Comparison of ENCODE assay signal across 19 cellular contexts in the genomic region with DNA sequence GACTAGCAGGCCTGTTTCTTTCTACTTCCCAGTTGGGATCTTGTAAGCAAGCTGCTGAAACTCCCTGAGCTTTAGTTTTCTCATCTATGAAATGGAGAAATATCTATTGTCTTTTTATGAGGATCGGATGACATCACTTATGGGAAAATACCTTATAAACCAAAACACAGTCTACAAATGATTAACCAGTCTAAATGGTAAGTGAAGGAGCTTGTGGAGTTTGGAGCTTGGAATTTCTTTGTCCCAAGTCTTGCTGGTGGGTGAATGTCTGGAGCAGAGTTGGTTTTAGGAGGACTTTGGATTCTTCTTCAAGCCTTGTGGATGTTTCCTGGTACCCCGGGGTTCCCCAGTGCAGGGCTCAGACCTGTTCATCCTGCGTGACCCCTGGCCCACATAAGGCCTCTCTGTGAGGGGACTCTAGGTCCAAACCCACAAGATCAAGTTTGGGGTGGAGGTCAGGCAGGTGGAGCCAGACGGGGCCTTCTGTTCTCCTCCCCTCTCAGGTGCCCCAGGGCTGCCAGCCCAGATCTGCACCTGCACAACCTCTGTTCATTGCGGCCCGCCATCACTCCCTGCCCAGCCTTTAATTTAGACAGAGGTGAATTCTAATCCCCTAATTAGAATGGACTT. TPM values are rescaled to one million over a fixed set of nuclear protein-coding genes. Genes with fewer than 3 reads are reported as not detected.
DNase-seq lines count a peak whose midpoint lies in the region; ATAC-seq, FAIRE-seq and TF ChIP-seq lines count a peak whose summit lies in the region.
"Had no signal": no experiment of that assay in that cellular context is flagged by ENCODE, and none has a peak within 500 bp of the region (broad histone marks: within the 10 kb centered on the region; RNA-seq: fewer than 3 reads in every experiment).

No MANE protein-coding gene starts in this region.

- H3K9me3 ChIP-seq in CD4-positive, CD25-positive, alpha-beta regulatory T cell (ENCODE audit: control insufficient read depth in 2 of 2, low read length in 2 of 2) = no peaks in the 10 kb centered on the region
- no peaks in the 10 kb centered on the region for H3K9me3 ChIP-seq in Peyer's patch
- H3K9me3 ChIP-seq in esophagus squamous epithelium = peaks cover 0 to 9% (median 0%) of the 10 kb centered on the region in 3 donors
- no peaks in the 10 kb centered on the region for H3K9me3 ChIP-seq in pancreas
- peaks cover 0 to 8% (median 4%) of the 10 kb centered on the region in 4 donors for H3K9me3 ChIP-seq in stomach
- H3K9me3 ChIP-seq: gastrocnemius medialis, neutrophil had no signal

- intact Hi-C loops in esophagus squamous epithelium (cut with DNase I) = no loop called here
- intact Hi-C loops in pancreas (cut with DNase I) = no loop called here
- intact Hi-C loops in stomach (cut with DNase I; ENCODE audit: low total_unique reads) = no loop called here

- TF ChIP-seq EP300 in stomach (IDR thresholded peaks at IDR 0.05) = no peak

- H3K36me3 ChIP-seq in CD4-positive, CD25-positive, alpha-beta regulatory T cell (ENCODE audit: control insufficient read depth, insufficient read depth, low read length) = no peaks in the 10 kb centered on the region
- H3K36me3 ChIP-seq in Peyer's patch (no peaks in the 10 kb centered on the region), esophagus squamous epithelium (no peaks in the 10 kb centered on the region), pancreas (no peaks in the 10 kb centered on the region), stomach (no peaks in the 10 kb centered on the region)
- H3K36me3 ChIP-seq: gastrocnemius medialis, neutrophil, uterus had no signal

- ATAC-seq in CD4-positive, CD25-positive, alpha-beta regulatory T cell (ENCODE audit: low read depth in 2 of 2) = no peak
- ATAC-seq in pancreas (peak in 3 of 4 donors; percentile 26 to 62 (median 47)), GM19467 (IDR thresholded peaks at IDR 0.05; ENCODE audit: unreplicated experiment) (no peak)
- ATAC-seq: stimulated activated memory B cell treated with anti-CD40 and anti-IgM and Interleukin-4, amounts not matched to agents 10 μg/mL and 1 μg/mL and 100 μg/mL, for 72 hours had no signal

- H3K36me3 Mint-ChIP-seq in CD4-positive, CD25-positive, alpha-beta regulatory T cell = no peaks in the 10 kb centered on the region
- H3K36me3 Mint-ChIP-seq: stimulated activated memory B cell treated with anti-CD40 and anti-IgM and Interleukin-4, amounts not matched to agents 10 μg/mL and 1 μg/mL and 100 μg/mL, for 72 hours had no signal

- H3K27ac ChIP-seq in CD4-positive, CD25-positive, alpha-beta regulatory T cell (ENCODE audit: insufficient read depth, low read length, poor library complexity, severe bottlenecking) = no peak overlapping the region
- H3K27ac ChIP-seq in Peyer's patch (peak overlapping the region in 3 of 4 donors; percentile 63 to 85 (median 79)), esophagus squamous epithelium (peak overlapping the region; percentile 74 to 90 (median 83)), pancreas (peak overlapping the region in 2 of 4 donors; percentile 60 to 69), stomach (no peak overlapping the region)
- H3K27ac ChIP-seq: gastrocnemius medialis, HL-60, neutrophil, uterus had no signal

- DNase-seq in CD4-positive, CD25-positive, alpha-beta regulatory T cell = no peak
- DNase-seq in Peyer's patch = peak in 1 of 3 donors; percentile 56
- no peak for DNase-seq in esophagus squamous epithelium (lab: John Stamatoyannopoulos, UW)
- DNase-seq in pancreas = no peak
- no peak for DNase-seq in SIG-M5 treated with dmso at 0.1 percent for 504 hours (lab: John Stamatoyannopoulos, UW; ENCODE audit: unreplicated experiment)
- no peak for DNase-seq in GM13976 (ENCODE audit: low spot score)
- no peak for DNase-seq in stomach
- DNase-seq: activated T-cell treated with anti-CD3 and anti-CD28 coated beads, Interleukin-2, amount 50 U/mL, for 1 hour; DMS 273 treated with DMSO at 0.1 percent for 48 hours; NCI-H1436; NCI-H2227 treated with DMSO at 0.1 percent for 48 hours; SIG-M5; T1000; uterus had no signal

- H3K27ac Mint-ChIP-seq in CD4-positive, CD25-positive, alpha-beta regulatory T cell = peak overlapping the region in 2 of 3 donors; percentile 51 to 52
- H3K27ac Mint-ChIP-seq: stimulated activated memory B cell treated with anti-CD40 and anti-IgM and Interleukin-4, amounts not matched to agents 10 μg/mL and 1 μg/mL and 100 μg/mL, for 72 hours had no signal

- no peaks in the 10 kb centered on the region for H3K27me3 Mint-ChIP-seq in CD4-positive, CD25-positive, alpha-beta regulatory T cell

- no peaks in the 10 kb centered on the region for H3K4me1 Mint-ChIP-seq in CD4-positive, CD25-positive, alpha-beta regulatory T cell
- H3K4me1 Mint-ChIP-seq: stimulated activated memory B cell treated with anti-CD40 and anti-IgM and Interleukin-4, amounts not matched to agents 10 μg/mL and 1 μg/mL and 100 μg/mL, for 72 hours had no signal

- no peak for FAIRE-seq in pancreas (lab: Jason Lieb, UNC)

- no peaks in the 10 kb centered on the region for H3K27me3 ChIP-seq in CD4-positive, CD25-positive, alpha-beta regulatory T cell (ENCODE audit: control insufficient read depth, insufficient read depth, low read length)
- H3K27me3 ChIP-seq in Peyer's patch (no peaks in the 10 kb centered on the region), esophagus squamous epithelium (no peaks in the 10 kb centered on the region), pancreas (no peaks in the 10 kb centered on the region), stomach (no peaks in the 10 kb centered on the region)
- H3K27me3 ChIP-seq: gastrocnemius medialis, neutrophil, uterus had no signal

- H3K4me3 ChIP-seq in CD4-positive, CD25-positive, alpha-beta regulatory T cell (ENCODE audit: low read depth, low read length) = no peak overlapping the region
- H3K4me3 ChIP-seq in Peyer's patch (no peak overlapping the region), esophagus squamous epithelium (no peak overlapping the region), pancreas (no peak overlapping the region), stomach (no peak overlapping the region)
- H3K4me3 ChIP-seq: gastrocnemius medialis, uterus had no signal

- no peak overlapping the region for H3K4me3 Mint-ChIP-seq in CD4-positive, CD25-positive, alpha-beta regulatory T cell
- H3K4me3 Mint-ChIP-seq: stimulated activated memory B cell treated with anti-CD40 and anti-IgM and Interleukin-4, amounts not matched to agents 10 μg/mL and 1 μg/mL and 100 μg/mL, for 72 hours had no signal

- in situ Hi-C loops in GM13976 (cut with MboI; ENCODE audit: low sequenced_read_pairs, unreplicated experiment) = no loop called here

- TF ChIP-seq CTCF in Peyer's patch (IDR thresholded peaks at IDR 0.05) (no peak), esophagus squamous epithelium (IDR thresholded peaks at IDR 0.05) (no peak), pancreas (IDR thresholded peaks at IDR 0.05) (no peak), GM13976 (IDR thresholded peaks at IDR 0.05; ENCODE audit: borderline replicate concordance, control extremely low read depth, extremely low read depth, insufficient read depth, missing control alignments) (no peak), stomach (IDR thresholded peaks at IDR 0.05) (no peak)

- 71 to 91% methylated on average over 3 to 6 of the region's 6 CpGs for WGBS in esophagus squamous epithelium, 2 donors
- WGBS in pancreas, 2 donors = 82 to 85% methylated on average over 6 of the region's 6 CpGs
- 71 to 83% (median 78%) methylated on average over 5 to 6 of the region's 6 CpGs for WGBS in stomach, 5 donors

- no peaks in the 10 kb centered on the region for H3K4me1 ChIP-seq in CD4-positive, CD25-positive, alpha-beta regulatory T cell (ENCODE audit: control insufficient read depth, insufficient read depth, low read length, poor library complexity, severe bottlenecking)
- H3K4me1 ChIP-seq in Peyer's patch (peaks cover 0 to 25% (median 2%) of the 10 kb centered on the region in 4 donors), esophagus squamous epithelium (peaks cover 18 to 48% (median 31%) of the 10 kb centered on the region in 3 donors), pancreas (peaks cover 0 to 12% (median 0%) of the 10 kb centered on the region in 3 donors), stomach (peaks cover 0 to 11% (median 0%) of the 10 kb centered on the region in 4 donors)
- H3K4me1 ChIP-seq: uterus had no signal

- peaks cover 0 to 1% (median 0%) of the 10 kb centered on the region in 7 donors for H3K9me3 Mint-ChIP-seq in CD4-positive, CD25-positive, alpha-beta regulatory T cell
- H3K9me3 Mint-ChIP-seq: stimulated activated memory B cell treated with anti-CD40 and anti-IgM and Interleukin-4, amounts not matched to agents 10 μg/mL and 1 μg/mL and 100 μg/mL, for 72 hours had no signal

- TF ChIP-seq POLR2A in Peyer's patch (IDR thresholded peaks at IDR 0.05) (no peak), esophagus squamous epithelium (IDR thresholded peaks at IDR 0.05) (no peak), stomach (IDR thresholded peaks at IDR 0.05) (no peak)

RNA-seq across cellular contexts. Expression of a gene that starts 43.3 kb away (rescaled TPM):
- total RNA-seq in CD4-positive, CD25-positive, alpha-beta regulatory T cell = 195 TPM
- polyA plus RNA-seq in CD4-positive, CD25-positive, alpha-beta regulatory T cell = 1 to 10 TPM; 1.9 to 3.9 (median 2.5) TPM
- total RNA-seq in Peyer's patch = 100 to 1,000 TPM in 3 of 4 donors, 10 to 100 TPM in 1; 46.2 to 239 (median 207) TPM
- 100 to 1,000 TPM; 100 to 234 (median 144) TPM for total RNA-seq in esophagus squamous epithelium
- 10 to 100 TPM; 13.3 to 39.1 (median 27.5) TPM for total RNA-seq in pancreas
- polyA plus RNA-seq in pancreas = 10 to 100 TPM; 10.0 to 11.9 TPM
- total RNA-seq in stomach = 100 to 1,000 TPM in 3 of 5 donors, 10 to 100 TPM in 2; 50.1 to 227 (median 113) TPM
- polyA plus RNA-seq in stomach = 10 to 100 TPM; 24.4 to 40.8 (median 27.6) TPM

RNA-seq across cellular contexts. Expression of a gene that starts 59.9 kb away (rescaled TPM):
- total RNA-seq in CD4-positive, CD25-positive, alpha-beta regulatory T cell = 2.0 TPM
- 1 to 10 TPM in 1 of 4 donors, under 1 TPM in 3; 0.08 to 2.5 (median 0.87) TPM for polyA plus RNA-seq in CD4-positive, CD25-positive, alpha-beta regulatory T cell
- total RNA-seq in Peyer's patch (100 to 1,000 TPM in 2 of 4 donors, 10 to 100 TPM in 1, 1 to 10 TPM in 1; 9.1 to 345 (median 146) TPM), esophagus squamous epithelium (1 to 10 TPM; 1.1 to 6.5 (median 2.3) TPM), pancreas (1 to 10 TPM in 3 of 6 donors, under 1 TPM in 3; 0.16 to 2.4 (median 0.76) TPM), stomach (10 to 100 TPM in 1 of 5 donors, 1 to 10 TPM in 3, under 1 TPM in 1; 0.45 to 18.8 (median 5.3) TPM)
- polyA plus RNA-seq in pancreas (1 to 10 TPM in 1 of 2 donors, under 1 TPM in 1; 0.80 to 1.4 TPM), stomach (1 to 10 TPM; 1.4 to 3.8 (median 3.1) TPM)

Comparison
In these comparisons a context has a peak if more than half of its experiments do, and no peak if none do; other contexts are left out.
1. ATAC-seq: peak in pancreas (3 of 4); none in CD4-positive, CD25-positive, alpha-beta regulatory T cell (0 of 2) and GM19467 (single experiment).
2. H3K27ac ChIP-seq: peak in Peyer's patch (3 of 4) and esophagus squamous epithelium (4 of 4); none in CD4-positive, CD25-positive, alpha-beta regulatory T cell (single experiment) and stomach (0 of 5).